Comparison of ENCODE assay signal across 17 cellular contexts in genomic region chr14:101008196-101008595, GRCh38.
"Had no signal": no experiment of that assay in that cellular context is flagged by ENCODE, and none has a peak within 500 bp of the region (broad histone marks: within the 10 kb centered on the region; RNA-seq: fewer than 3 reads in every experiment).

No MANE protein-coding gene starts in this region.

- H3K4me3 Mint-ChIP-seq: activated CD8-positive, alpha-beta T cell treated with anti-CD3 and anti-CD28 coated beads for 36 hours; activated T-cell treated with anti-CD3 and anti-CD28 coated beads, Interleukin-2, amount 50 U/mL, for 4 hours; stimulated activated naive CD8-positive, alpha-beta T cell treated with anti-CD3 and anti-CD28 coated beads, Interleukin-15, Interleukin-2, amounts not matched to agents 100 ng/mL and 50 ng/mL, for 24 hours; T-helper 17 cell had no signal

- H3K4me1 ChIP-seq: body of pancreas, right atrium auricular region, testis, uterus had no signal

- H3K36me3 ChIP-seq: right atrium auricular region, uterus had no signal

- H3K9me3 ChIP-seq: body of pancreas, testis, uterus had no signal

- H3K27ac Mint-ChIP-seq: activated CD8-positive, alpha-beta T cell treated with anti-CD3 and anti-CD28 coated beads for 36 hours; activated naive CD4-positive, alpha-beta T cell treated with anti-CD3 and anti-CD28 coated beads, Interleukin-2, amount 50 U/mL, for 72 hours; stimulated activated naive CD8-positive, alpha-beta T cell treated with anti-CD3 and anti-CD28 coated beads, Interleukin-15, Interleukin-2, amounts not matched to agents 100 ng/mL and 50 ng/mL, for 24 hours; T-helper 17 cell had no signal

- H3K4me3 ChIP-seq: body of pancreas, right atrium auricular region, skin epidermis, testis, uterus had no signal

- H3K4me1 Mint-ChIP-seq: T-helper 17 cell had no signal

- H3K36me3 Mint-ChIP-seq: activated naive CD4-positive, alpha-beta T cell treated with anti-CD3 and anti-CD28 coated beads, Interleukin-2, amount 50 U/mL, for 72 hours had no signal

- DNase-seq: activated CD4-positive, alpha-beta T cell treated with anti-CD3 and anti-CD28 coated beads for 4 hours; activated CD8-positive, alpha-beta T cell treated with anti-CD3 and anti-CD28 coated beads for 36 hours; activated gamma-delta T cell; activated T-cell treated with anti-CD3 and anti-CD28 coated beads, Interleukin-2, amount 50 U/mL, for 4 hours; amygdala; central memory CD4-positive, alpha-beta T cell; cortex of kidney; effector CD8-positive, alpha-beta T cell; hypothalamus; T-helper 17 cell; testis had no signal

- H3K27ac ChIP-seq: body of pancreas, right atrium auricular region, skin epidermis, testis, uterus had no signal

- ATAC-seq: activated CD8-positive, alpha-beta T cell treated with anti-CD3 and anti-CD28 coated beads for 36 hours; activated naive CD4-positive, alpha-beta T cell treated with anti-CD3 and anti-CD28 coated beads, Interleukin-2, amount 50 U/mL, for 72 hours; activated T-cell treated with anti-CD3 and anti-CD28 coated beads, Interleukin-2, amount 50 U/mL, for 4 hours; body of pancreas; T-helper 17 cell had no signal

- H3K27me3 ChIP-seq: body of pancreas, right atrium auricular region, testis, uterus had no signal
